10 cellular contexts compared by ENCODE assay signal in the genomic region with DNA sequence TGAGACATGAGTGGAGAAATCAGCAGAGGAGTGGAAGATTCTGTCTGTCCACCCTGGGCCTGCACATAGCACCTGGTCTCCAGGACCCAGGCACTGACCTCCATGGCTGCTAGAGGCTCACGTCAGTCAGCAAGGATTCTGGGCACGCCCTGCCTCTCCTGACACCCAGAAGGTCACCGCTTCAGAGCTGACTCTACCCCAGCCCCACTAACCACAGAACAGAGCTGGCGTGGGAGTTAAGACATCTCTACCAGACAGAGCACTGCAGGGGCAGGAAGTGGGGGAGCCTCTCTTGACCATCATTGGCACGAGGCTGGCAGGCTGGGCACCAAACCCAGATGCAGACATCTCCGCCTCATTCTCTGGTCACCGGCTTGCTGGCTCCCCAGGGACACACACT. TPM values are rescaled to one million over a fixed set of nuclear protein-coding genes. Genes with fewer than 3 reads are reported as not detected.
DNase-seq lines count a peak whose midpoint lies in the region; ATAC-seq and TF ChIP-seq lines count a peak whose summit lies in the region.
"Had no signal": no experiment of that assay in that cellular context is flagged by ENCODE, and none has a peak within 500 bp of the region (broad histone marks: within the 10 kb centered on the region; RNA-seq: fewer than 3 reads in every experiment).

No MANE protein-coding gene starts in this region.

- no peak overlapping the region for H3K9ac ChIP-seq in neuronal stem cell (ENCODE audit: low read depth, low read length, poor library complexity)

- peak overlapping the region; percentile 17 for H2BK120ac ChIP-seq in neuronal stem cell (ENCODE audit: low read depth, low read length)

- H3K36me3 ChIP-seq in neuronal stem cell (replicated peaks in 1 of 2; ENCODE audit: control insufficient read depth in 2 of 2, insufficient read depth in 2 of 2, low read length in 2 of 2) (peaks cover 21 to 60% of the 10 kb centered on the region in 2 donors), PC-9 (ENCODE audit: low read depth) (0 out of 2 replicates have a peak, but pooled peaks cover under 1% of the 10 kb centered on the region)

- intact Hi-C loops in PC-9 (cut with micrococcal nuclease; ENCODE audit: unreplicated experiment), result no loop called here

- H3K79me2 ChIP-seq in PC-9 (ENCODE audit: low read depth), result 0 out of 2 replicates have a peak, but pooled peaks cover 13% of the 10 kb centered on the region

- H3K14ac ChIP-seq in neuronal stem cell (ENCODE audit: low read length), result no peak overlapping the region

- no peak for ATAC-seq in SK-N-SH treated with all-trans-retinoic acid at 6 μM for 48 hours

- no peak overlapping the region for H2BK12ac ChIP-seq in neuronal stem cell (ENCODE audit: low read length)

- TF ChIP-seq CTCF in HFF-Myc (IDR thresholded peaks at IDR 0.05; ENCODE audit: low read depth, low read length, missing control alignments) (no peak), PC-9 (conservative IDR thresholded peaks at IDR 0.05) (no peak)

- H3K27ac ChIP-seq in neuronal stem cell (replicated peaks; ENCODE audit: low read length), result no peak overlapping the region
- no peak overlapping the region for H3K27ac ChIP-seq in PC-9
- H3K27ac ChIP-seq: epithelial cell of prostate had no signal

- H3K4me1 ChIP-seq in neuronal stem cell (ENCODE audit: control insufficient read depth in 2 of 2, insufficient read depth in 1 of 2, low read depth in 1 of 2, low read length in 2 of 2), result peaks cover 2 to 14% of the 10 kb centered on the region in 2 donors
- H3K4me1 ChIP-seq in PC-9 (replicated peaks; ENCODE audit: insufficient read depth), result peaks cover 12% of the 10 kb centered on the region

- H4K20me1 ChIP-seq in PC-9 (ENCODE audit: insufficient read depth), result peaks cover 4% of the 10 kb centered on the region

- no peak overlapping the region for H4K91ac ChIP-seq in neuronal stem cell (ENCODE audit: low read depth, low read length, poor library complexity)

- H3K27me3 ChIP-seq in neuronal stem cell (ENCODE audit: control insufficient read depth in 3 of 3, insufficient read depth in 3 of 3, low read depth in 1 of 3, low read length in 3 of 3) (no peaks in the 10 kb centered on the region), PC-9 (ENCODE audit: insufficient read depth, low read depth) (no peaks in the 10 kb centered on the region)

- POLR2A ChIA-PET in PC-9 (lab: Charles Lee; ENCODE audit: unreplicated experiment), result no interaction called here

- H3K18ac ChIP-seq in neuronal stem cell (ENCODE audit: low read length), result peak overlapping the region; percentile 6

- DNase-seq in ELR (ENCODE audit: low read depth), result peak; percentile 20
- DNase-seq in HFF-Myc (ENCODE audit: extremely low read depth, low read depth), result no peak
- DNase-seq in activated CD4-positive, alpha-beta T cell treated with anti-CD3 and anti-CD28 coated beads, Interleukin-2, amount 50 U/mL, for 48 hours, result peak; percentile 40 to 54
- DNase-seq in neuronal stem cell (ENCODE audit: low spot score), result no peak
- no peak for DNase-seq in ureter (ENCODE audit: low spot score)
- no peak for DNase-seq in PC-9
- DNase-seq in central memory CD4-positive, alpha-beta T cell, result no peak
- DNase-seq: SW 1271 had no signal

- WGBS in neuronal stem cell (ENCODE audit: extremely low coverage in 2 of 2, insufficient read length in 2 of 2, insufficient replicate concordance in 1 of 2), 2 donors, result no CpG with 5 or more reads among the region's 7 CpGs

- H2AFZ ChIP-seq in neuronal stem cell (ENCODE audit: low read length) (no peak overlapping the region), PC-9 (no peak overlapping the region)

- CTCF ChIA-PET in PC-9 (lab: Charles Lee), result no interaction called here

- peak overlapping the region; percentile 68 for H2BK5ac ChIP-seq in neuronal stem cell (ENCODE audit: low read length)

- peaks cover 10% of the 10 kb centered on the region for H3F3A ChIP-seq in PC-9 (ENCODE audit: insufficient read depth, low read depth)

- H3K9me2 ChIP-seq in PC-9 (ENCODE audit: insufficient read depth), result no peaks in the 10 kb centered on the region

- peak overlapping the region; percentile 51 for H3K4me3 ChIP-seq in HFF-Myc (replicated peaks; ENCODE audit: low read depth, low read length)
- no peak overlapping the region for H3K4me3 ChIP-seq in neuronal stem cell (ENCODE audit: low read length in 2 of 2)
- H3K4me3 ChIP-seq in PC-9, result no peak overlapping the region

- no peak overlapping the region for H2BK15ac ChIP-seq in neuronal stem cell (ENCODE audit: low read length)

- H3K4ac ChIP-seq in neuronal stem cell (ENCODE audit: low read length), result no peak overlapping the region

- peaks cover 16% of the 10 kb centered on the region for H3K79me1 ChIP-seq in neuronal stem cell (ENCODE audit: low read depth, low read length)

- no TSS peak for BruUV-seq in PC-9 (replicated peaks; lab: Mats Ljungman, UMichigan)

- H3K23ac ChIP-seq in neuronal stem cell (ENCODE audit: low read depth, low read length, poor library complexity), result no peak overlapping the region

- no peaks in the 10 kb centered on the region for H3K9me3 ChIP-seq in neuronal stem cell (replicated peaks in 1 of 2; ENCODE audit: control insufficient read depth in 2 of 2, insufficient read depth in 1 of 2, low read depth in 1 of 2, low read length in 2 of 2)
- no peaks in the 10 kb centered on the region for H3K9me3 ChIP-seq in PC-9 (ENCODE audit: insufficient read depth, low read depth)

- H3K4me2 ChIP-seq in neuronal stem cell (ENCODE audit: insufficient read depth, low read length, poor library complexity, severe bottlenecking) (no peak overlapping the region), PC-9 (no peak overlapping the region)

- no peak overlapping the region for H2AK5ac ChIP-seq in neuronal stem cell (ENCODE audit: low read depth, low read length)

- no peak overlapping the region for H4K8ac ChIP-seq in neuronal stem cell (ENCODE audit: low read depth, low read length)

TF ChIP-seq in SK-N-SH treated with all-trans-retinoic acid at 6 μM for 48 hours, 23 proteins besides CTCF, POLR2A, EP300 and RAD21:
- no peak for TF ChIP-seq BACH2 (CRISPR knock-in tag; IDR thresholded peaks at IDR 0.05; ENCODE audit: borderline replicate concordance)
- TF ChIP-seq ZNF565 (CRISPR knock-in tag; conservative IDR thresholded peaks at IDR 0.05; ENCODE audit: low read depth), result no peak
- TF ChIP-seq ZNF8 (CRISPR knock-in tag; IDR thresholded peaks at IDR 0.05), result no peak
- TF ChIP-seq ESRRG (CRISPR knock-in tag; IDR thresholded peaks at IDR 0.05), result no peak
- no peak for TF ChIP-seq SNAI2 (CRISPR knock-in tag; IDR thresholded peaks at IDR 0.05)
- TF ChIP-seq CREB5 (CRISPR knock-in tag; IDR thresholded peaks at IDR 0.05; ENCODE audit: low read depth), result no peak
- no peak for TF ChIP-seq ZFP30 (CRISPR knock-in tag; IDR thresholded peaks at IDR 0.05)
- TF ChIP-seq PATZ1 (CRISPR knock-in tag; IDR thresholded peaks at IDR 0.05; ENCODE audit: borderline replicate concordance), result no peak
- TF ChIP-seq PPARA (CRISPR knock-in tag; IDR thresholded peaks at IDR 0.05; ENCODE audit: borderline replicate concordance), result no peak
- no peak for TF ChIP-seq TOX (CRISPR knock-in tag; IDR thresholded peaks at IDR 0.05; ENCODE audit: borderline replicate concordance)
- TF ChIP-seq ARNTL (CRISPR knock-in tag; IDR thresholded peaks at IDR 0.05; ENCODE audit: borderline replicate concordance, low read depth), result no peak
- no peak for TF ChIP-seq ZFP3 (CRISPR knock-in tag; IDR thresholded peaks at IDR 0.05)
- no peak for TF ChIP-seq GLIS3 (CRISPR knock-in tag; IDR thresholded peaks at IDR 0.05)
- TF ChIP-seq CSDC2 (CRISPR knock-in tag; IDR thresholded peaks at IDR 0.05), result no peak
- TF ChIP-seq TCF4 (CRISPR knock-in tag; IDR thresholded peaks at IDR 0.05; ENCODE audit: borderline replicate concordance), result no peak
- TF ChIP-seq ZC3H10 (CRISPR knock-in tag; IDR thresholded peaks at IDR 0.05), result no peak

RNA-seq across cellular contexts. Expression of gene ADCY3, which starts 3.0 kb away (rescaled TPM):
- polyA plus RNA-seq in neuronal stem cell (2013, experiment 1 of 2), result 31.1 TPM
- 29.1 TPM for polyA plus RNA-seq in neuronal stem cell (2013, experiment 2 of 2)
- total RNA-seq in ureter (82.5 TPM), PC-9 (2021) (46.3 and 47.4 TPM in 2 replicates)

RNA-seq across cellular contexts. Expression of gene DNAJC27, which starts 54.7 kb away (rescaled TPM):
- 6.1 TPM for polyA plus RNA-seq in neuronal stem cell (2013, experiment 1 of 2)
- polyA plus RNA-seq in neuronal stem cell (2013, experiment 2 of 2), result 5.5 TPM
- total RNA-seq in ureter (14.6 TPM), PC-9 (2021) (5.1 and 6.3 TPM in 2 replicates)

Comparison
In these comparisons a context has a peak if more than half of its experiments do, and no peak if none do; other contexts are left out.
1. DNase-seq: peak in ELR (single experiment) and activated CD4-positive, alpha-beta T cell treated with anti-CD3 and anti-CD28 coated beads, Interleukin-2, amount 50 U/mL, for 48 hours (2 of 2); none in HFF-Myc (single experiment), neuronal stem cell (single experiment), ureter (single experiment), PC-9 (0 of 2) and central memory CD4-positive, alpha-beta T cell (single experiment).